1 cellular context compared by ENCODE assay signal in genomic region chr17:75011788-75012319, GRCh38.
TF ChIP-seq lines count a peak whose summit lies in the region.

No MANE protein-coding gene starts in this region.

TF ChIP-seq in K562, 482 proteins besides CTCF, POLR2A, EP300 and RAD21:
- 0 out of 6 replicates have a peak, but pooled peaks of 1 of the 3 experiments have one; percentile 72 for TF ChIP-seq ZBTB11 (CRISPR knock-in tag; IDR thresholded peaks at IDR 0.05)
- TF ChIP-seq ZNF395 (CRISPR knock-in tag; IDR thresholded peaks at IDR 0.05) = 0 out of 2 replicates have a peak, but pooled peaks have one; percentile 30
- TF ChIP-seq ZNF354B (CRISPR knock-in tag; IDR thresholded peaks at IDR 0.05) = no peak
- no peak for TF ChIP-seq ZNF449 (CRISPR knock-in tag; IDR thresholded peaks at IDR 0.05)
- TF ChIP-seq ZC3H4 (CRISPR knock-in tag; IDR thresholded peaks at IDR 0.05; ENCODE audit: borderline replicate concordance) = 0 out of 2 replicates have a peak, but pooled peaks have one; percentile 62
- TF ChIP-seq CREM (IDR thresholded peaks at IDR 0.05; ENCODE audit: low read depth) = no peak
- no peak for TF ChIP-seq MCM3 (IDR thresholded peaks at IDR 0.05)
- TF ChIP-seq PHB2 (IDR thresholded peaks at IDR 0.05; ENCODE audit: low read depth) = no peak
- no peak for TF ChIP-seq TARDBP (IDR thresholded peaks at IDR 0.05)
- TF ChIP-seq E2F4 (CRISPR knock-in tag; IDR thresholded peaks at IDR 0.05; ENCODE audit: low read depth) = no peak
- no peak for TF ChIP-seq GABPB2 (CRISPR knock-in tag; conservative IDR thresholded peaks at IDR 0.05)
- TF ChIP-seq SREBF2 (CRISPR knock-in tag; IDR thresholded peaks at IDR 0.05) = no peak
- no peak for TF ChIP-seq SNAPC5 (CRISPR knock-in tag; IDR thresholded peaks at IDR 0.05)
- no peak for TF ChIP-seq NELFE (IDR thresholded peaks at IDR 0.05; ENCODE audit: insufficient read depth, insufficient read length)
- no peak for TF ChIP-seq FOXJ3 (CRISPR knock-in tag; IDR thresholded peaks at IDR 0.05)
- TF ChIP-seq BRD4 (IDR thresholded peaks at IDR 0.05) = no peak
- no peak for TF ChIP-seq TCF7 (IDR thresholded peaks at IDR 0.05; ENCODE audit: borderline replicate concordance)
- no peak for TF ChIP-seq MEF2A (IDR thresholded peaks at IDR 0.05; ENCODE audit: control insufficient read depth, low read depth, low read length)
- no peak for TF ChIP-seq PRDM10 (IDR thresholded peaks at IDR 0.05; ENCODE audit: partially characterized antibody)
- no peak; the same call in 1 of the 2 replicates for TF ChIP-seq VEZF1 (CRISPR knock-in tag; IDR thresholded peaks at IDR 0.05)
- TF ChIP-seq MCM2 (IDR thresholded peaks at IDR 0.05; ENCODE audit: low read depth) = no peak
- no peak for TF ChIP-seq BRD9 (IDR thresholded peaks at IDR 0.05; ENCODE audit: low read depth, partially characterized antibody)
- no peak for TF ChIP-seq ZNF224 (CRISPR knock-in tag; IDR thresholded peaks at IDR 0.05)
TF ChIP-seq in K562: peak in this region for 3.
